In genomic region chr1:235503333-235504121, GRCh38 we compare ENCODE assay signal across 8 cellular contexts. TPM values are rescaled to one million over a fixed set of nuclear protein-coding genes. Genes with fewer than 3 reads are reported as not detected.
DNase-seq lines count a peak whose midpoint lies in the region; ATAC-seq and TF ChIP-seq lines count a peak whose summit lies in the region.

No MANE protein-coding gene starts in this region.

- CTCF ChIA-PET in HEK293 (lab: Yijun Ruan, JAX), result interaction anchor here (0.6 to 3.3 kb wide), 21 partner anchors 10 to 1017 kb away, joined by 3 to 22 read pairs (median 5); no protein-coding TSS in a partner anchor

- POLR2A ChIA-PET in HEK293 (lab: Yijun Ruan, JAX), result interaction anchor here (0.5 to 3.2 kb wide), 40 partner anchors 10 to 1130 kb away, joined by 3 to 21 read pairs (median 4); partner anchors contain the start of genes ARID4B, COA6, GGPS1 and RBM34

- H3K36me3 ChIP-seq in HEK293 (ENCODE audit: control insufficient read depth in 2 of 2, insufficient read depth in 1 of 2, low read length in 2 of 2) (peaks cover 0 to 2% of the 10 kb centered on the region in 2 experiments; a peak in 1 of 3 replicates), esophagus (ENCODE audit: control insufficient read depth in 2 of 2, insufficient read depth in 2 of 2, low read length in 1 of 2) (no peaks in the 10 kb centered on the region), mucosa of descending colon (ENCODE audit: low read depth) (no peaks in the 10 kb centered on the region)

- no peak for ATAC-seq in activated CD4-positive, CD25-positive, alpha-beta regulatory T cell treated with anti-CD3 and anti-CD28 coated beads, Interleukin-2, amount 50 U/mL, for 24 hours
- peak; percentile 14 for ATAC-seq in mucosa of descending colon

- H3K9me3 ChIP-seq in HEK293 (ENCODE audit: control insufficient read depth, insufficient read depth, low read depth, low read length) (no peaks in the 10 kb centered on the region), esophagus (ENCODE audit: control insufficient read depth in 2 of 2, insufficient read depth in 1 of 2, low read depth in 1 of 2, low read length in 1 of 2) (no peaks in the 10 kb centered on the region), mucosa of descending colon (no peaks in the 10 kb centered on the region)

- peak overlapping the region; percentile 94 for H3K4me3 ChIP-seq in HEK293 (ENCODE audit: low read depth, low read length)
- H3K4me3 ChIP-seq in NB4 (ENCODE audit: low read depth, low read length), result peak overlapping the region; percentile 93
- peak overlapping the region; percentile 77 to 91 for H3K4me3 ChIP-seq in esophagus (ENCODE audit: low read depth in 1 of 2, low read length in 2 of 2)
- H3K4me3 ChIP-seq in mucosa of descending colon, result peak overlapping the region; percentile 60

- peaks cover 8% of the 10 kb centered on the region for H3K4me1 ChIP-seq in HEK293 (ENCODE audit: control insufficient read depth, insufficient read depth, low read length)
- no peaks in the 10 kb centered on the region for H3K4me1 ChIP-seq in esophagus (ENCODE audit: control insufficient read depth in 2 of 2, insufficient read depth in 2 of 2, low read length in 1 of 2)
- peaks cover 23% of the 10 kb centered on the region for H3K4me1 ChIP-seq in mucosa of descending colon (ENCODE audit: low read depth)

- peak overlapping the region; percentile 94 for H3K27ac ChIP-seq in HEK293 (ENCODE audit: extremely low read depth, low read depth, low read length)
- peak overlapping the region; percentile 96 for H3K27ac ChIP-seq in VCaP
- H3K27ac ChIP-seq in esophagus (ENCODE audit: low read depth in 2 of 2, low read length in 1 of 2), result peak overlapping the region; percentile 97 to 98
- H3K27ac ChIP-seq in temporal lobe (ENCODE audit: low read depth, low read length), result peak overlapping the region; percentile 72

- 1 to 2% methylated on average over 48 to 51 of the region's 51 CpGs for WGBS in esophagus, 2 donors

- TF ChIP-seq POLR2A in NB4 (IDR thresholded peaks at IDR 0.05; ENCODE audit: extremely low read depth, insufficient read length), result no peak

- TF ChIP-seq CTCF in HEK293 (tag by site-specific recombination; IDR thresholded peaks at IDR 0.05) (no peak), NB4 (IDR thresholded peaks at IDR 0.05; ENCODE audit: low read depth, low read length) (no peak), VCaP (conservative IDR thresholded peaks at IDR 0.05) (no peak), mucosa of descending colon (IDR thresholded peaks at IDR 0.05) (no peak)

- DNase-seq in activated CD4-positive, CD25-positive, alpha-beta regulatory T cell treated with anti-CD3 and anti-CD28 coated beads, Interleukin-2, amount 50 U/mL, for 16 hours (ENCODE audit: low read depth, low spot score), result peak; percentile 6
- peak; percentile 86 for DNase-seq in NB4 (ENCODE audit: low read depth)
- DNase-seq in mucosa of descending colon, result peak; percentile 60 to 74 (median 74)

- intact Hi-C loops in mucosa of descending colon (cut with DNase I, micrococcal nuclease), result loop anchor here in 1 of 2 donors (10.0 kb wide), 1 partner anchor 471 kb away; no protein-coding TSS in a partner anchor

- no peaks in the 10 kb centered on the region for H3K27me3 ChIP-seq in esophagus (ENCODE audit: control insufficient read depth in 1 of 2, insufficient read depth in 2 of 2, low read length in 2 of 2)

TF ChIP-seq in HEK293, 187 proteins besides CTCF, POLR2A, EP300 and RAD21 (continues in another document):
- peak; percentile 62; the same call in 1 of the 2 replicates for TF ChIP-seq ZNF558 (tag by site-specific recombination; IDR thresholded peaks at IDR 0.05)
- no peak for TF ChIP-seq ZNF223 (tag by site-specific recombination; IDR thresholded peaks at IDR 0.05)
- 0 out of 2 replicates have a peak, but pooled peaks have one; percentile 15 for TF ChIP-seq ZNF639 (tag by site-specific recombination; IDR thresholded peaks at IDR 0.05)
- no peak; the same call in 1 of the 2 replicates for TF ChIP-seq KLF17 (tag by site-specific recombination; IDR thresholded peaks at IDR 0.05)
- TF ChIP-seq ZNF510 (tag by site-specific recombination; IDR thresholded peaks at IDR 0.05; ENCODE audit: insufficient replicate concordance), result no peak
- no peak for TF ChIP-seq ZNF155 (tag by site-specific recombination; IDR thresholded peaks at IDR 0.05)
- no peak for TF ChIP-seq ZNF626 (tag by site-specific recombination; IDR thresholded peaks at IDR 0.05)
- no peak for TF ChIP-seq ZNF426 (tag by site-specific recombination; IDR thresholded peaks at IDR 0.05)
- peak; percentile 66; the same call in 1 of the 2 replicates for TF ChIP-seq ZXDB (tag by site-specific recombination; IDR thresholded peaks at IDR 0.05)
- TF ChIP-seq ZNF670 (tag by site-specific recombination; IDR thresholded peaks at IDR 0.05; ENCODE audit: low read depth), result no peak
- TF ChIP-seq HOXC10 (CRISPR knock-in tag; IDR thresholded peaks at IDR 0.05), result no peak
- peak; percentile 17; the same call in 1 of the 2 replicates for TF ChIP-seq REST (tag by site-specific recombination; IDR thresholded peaks at IDR 0.05)
- TF ChIP-seq ZBTB10 (tag by site-specific recombination; IDR thresholded peaks at IDR 0.05), result no peak

RNA-seq across cellular contexts. Expression of gene B3GALNT2, which starts 0.7 kb away (rescaled TPM):
- 1 to 10 TPM; 3.7 to 7.0 TPM for polyA plus RNA-seq in esophagus
- total RNA-seq in mucosa of descending colon (10 to 100 TPM; 17.1 to 34.5 (median 19.6) TPM), temporal lobe (17.0 TPM)

Comparison
In these comparisons a context has a peak if more than half of its experiments do, and no peak if none do; other contexts are left out.
1. DNase-seq: peak in every context shown above with its lines; median percentile 86 in NB4; 74 in mucosa of descending colon; 6 in activated CD4-positive, CD25-positive, alpha-beta regulatory T cell treated with anti-CD3 and anti-CD28 coated beads, Interleukin-2, amount 50 U/mL, for 16 hours.